ENCODE assay signal across 8 cellular contexts in the genomic region with DNA sequence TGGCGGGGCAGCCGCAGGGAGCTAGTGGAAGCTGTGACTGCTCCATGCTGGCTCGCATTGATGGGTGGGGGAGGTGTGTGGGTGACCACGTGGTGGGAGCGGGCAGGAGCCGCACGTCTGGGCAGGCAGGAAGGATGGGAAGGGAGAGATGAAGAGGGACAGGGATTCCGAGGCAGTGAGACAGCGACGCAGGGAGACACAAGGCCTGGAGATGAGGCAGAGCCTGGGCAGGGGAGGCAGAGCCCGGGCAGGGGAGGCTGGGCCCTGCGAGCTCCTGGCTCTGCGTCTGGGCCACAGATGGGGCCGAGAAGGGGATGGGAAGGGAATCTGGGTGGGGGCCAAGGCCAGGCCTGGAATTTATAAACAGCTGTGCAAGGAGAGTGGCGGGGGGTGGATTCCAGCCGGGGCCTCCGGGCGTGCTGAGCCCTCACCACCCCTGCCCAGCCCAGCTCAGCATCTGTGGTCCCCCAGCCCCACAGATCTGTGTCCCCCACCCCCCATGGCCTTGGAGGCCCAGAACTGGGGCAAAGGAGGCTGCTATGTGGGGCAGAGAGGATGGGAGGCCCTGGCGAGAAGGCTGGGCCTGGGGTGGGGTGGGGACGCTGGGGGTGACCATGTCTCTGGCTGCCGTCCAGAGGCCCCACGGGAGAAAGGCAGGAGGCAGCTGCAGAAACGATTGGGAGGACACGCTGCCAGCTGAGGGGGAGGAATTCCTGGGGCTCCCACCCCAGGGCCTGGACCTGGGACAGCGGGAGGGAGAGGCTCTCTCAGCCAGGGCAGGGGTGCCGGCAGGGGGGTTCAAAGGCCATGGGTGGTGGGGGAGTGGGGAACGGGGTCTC. TPM values are rescaled to one million over a fixed set of nuclear protein-coding genes. Genes with fewer than 3 reads are reported as not detected.
DNase-seq lines count a peak whose midpoint lies in the region; ATAC-seq and TF ChIP-seq lines count a peak whose summit lies in the region.

No MANE protein-coding gene starts in this region.

- TF ChIP-seq CTCF in AG04450 (IDR thresholded peaks at IDR 0.05; ENCODE audit: low read depth, low read length) = no peak

- H3K27ac ChIP-seq in AG04450 (ENCODE audit: low read depth, low read length) (peak overlapping the region; percentile 92), epithelial cell of prostate (peak overlapping the region; percentile 94), muscle layer of colon (ENCODE audit: low read depth, low read length) (peak overlapping the region; percentile 96)

- peak; percentile 99 for DNase-seq in AG04450 (ENCODE audit: low read depth, low spot score)
- peak; percentile 91 for DNase-seq in NCI-H446 treated with DMSO at 0.1 percent for 48 hours (lab: John Stamatoyannopoulos, UW)
- peak; percentile 91 for DNase-seq in epithelial cell of prostate (ENCODE audit: low read depth, low spot score)
- no peak for DNase-seq in activated CD8-positive, alpha-beta memory T cell treated with anti-CD3 and anti-CD28 coated beads, Interleukin-2, amount 50 U/mL, for 4 hours

- H3K9ac ChIP-seq in muscle layer of colon (ENCODE audit: low read length) = peak overlapping the region; percentile 80

- H3K4me1 ChIP-seq in muscle layer of colon (ENCODE audit: insufficient read depth, low read length) = peaks cover 76% of the 10 kb centered on the region

- POLR2A ChIA-PET in AG04450 (lab: Yijun Ruan, JAX) = interaction anchor here (0.7 to 2.2 kb wide), 11 partner anchors 10 to 1338 kb away, joined by 3 to 62 read pairs (median 6); a partner anchor contains a TSS

- H3K4me3 ChIP-seq in AG04450 (ENCODE audit: low read depth, low read length) (peak overlapping the region; percentile 43), muscle layer of colon (ENCODE audit: low read depth in 1 of 2, low read length in 2 of 2) (peak overlapping the region; percentile 36 to 38)

- H3K9me3 ChIP-seq in AG04450 (ENCODE audit: control insufficient read depth, insufficient read depth, low read length) (peaks cover 6% of the 10 kb centered on the region; the same call in 1 of the 2 replicates), muscle layer of colon (ENCODE audit: low read length) (no peaks in the 10 kb centered on the region)

- CTCF ChIA-PET in AG04450 (lab: Charles Lee) = interaction anchor here (0.6 to 1.2 kb wide), 3 partner anchors 8 to 25 kb away, joined by 4 to 8 read pairs (median 5); no protein-coding TSS in a partner anchor

- no peak for ATAC-seq in GM18870 (IDR thresholded peaks at IDR 0.05; ENCODE audit: unreplicated experiment)
- ATAC-seq in GM21723 (IDR thresholded peaks at IDR 0.05; ENCODE audit: unreplicated experiment) = no peak
- ATAC-seq in GM18505 (IDR thresholded peaks at IDR 0.05; ENCODE audit: unreplicated experiment) = no peak

- H3K27me3 ChIP-seq in AG04450 (ENCODE audit: control insufficient read depth, insufficient read depth, low read length) (no peaks in the 10 kb centered on the region), muscle layer of colon (ENCODE audit: control insufficient read depth in 1 of 2, insufficient read depth in 2 of 2, low read length in 2 of 2) (no peaks in the 10 kb centered on the region)

- H3K36me3 ChIP-seq in muscle layer of colon (ENCODE audit: insufficient read depth, low read length) = peaks cover 12% of the 10 kb centered on the region

- TF ChIP-seq POLR2A in GM18505 (IDR thresholded peaks at IDR 0.05; ENCODE audit: borderline replicate concordance, extremely low read depth, insufficient read depth, insufficient read length) = no peak

RNA-seq across cellular contexts. Expression of a gene that starts 6.0 kb away (rescaled TPM):
- polyA plus RNA-seq in AG04450 (2011; rRNA removed) = 84.0 and 126 TPM in 2 replicates
- polyA minus RNA-seq in AG04450 (2011; rRNA and poly(A)+ RNA removed) = 80.7 and 92.5 TPM in 2 replicates

RNA-seq across cellular contexts. Expression of a gene that starts 26.1 kb away (rescaled TPM):
- polyA plus RNA-seq in AG04450 (2011; rRNA removed) = 114 and 123 TPM in 2 replicates
- 45.4 and 46.5 TPM in 2 replicates for polyA minus RNA-seq in AG04450 (2011; rRNA and poly(A)+ RNA removed)

RNA-seq across cellular contexts. Expression of a gene that starts 59.2 kb away (rescaled TPM):
- 177 and 221 TPM in 2 replicates for polyA plus RNA-seq in AG04450 (2011; rRNA removed)
- polyA minus RNA-seq in AG04450 (2011; rRNA and poly(A)+ RNA removed) = 41.9 and 49.2 TPM in 2 replicates
